ENCODE assay signal across 12 cellular contexts in the genomic region with DNA sequence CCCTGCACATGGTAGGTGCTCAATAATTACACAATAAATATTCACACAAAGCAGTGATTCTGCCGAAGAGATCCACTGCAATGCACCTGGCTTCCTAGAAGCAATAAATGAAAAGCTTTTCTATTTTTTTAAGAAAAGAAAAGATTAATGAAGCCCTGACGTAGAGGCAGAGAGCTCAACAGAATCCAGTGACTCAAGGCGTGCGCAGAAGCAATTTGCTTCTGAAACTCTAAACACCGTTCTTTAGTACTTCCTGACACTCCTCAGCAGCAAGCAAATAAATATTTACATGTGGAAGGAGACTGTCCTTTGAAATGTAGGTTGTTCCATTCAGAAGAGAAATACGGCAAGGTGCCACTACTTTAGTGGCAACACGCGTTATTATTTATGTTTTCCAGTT.
DNase-seq lines count a peak whose midpoint lies in the region; ATAC-seq and TF ChIP-seq lines count a peak whose summit lies in the region.
"Had no signal": no experiment of that assay in that cellular context is flagged by ENCODE, and none has a peak within 500 bp of the region (broad histone marks: within the 10 kb centered on the region; RNA-seq: fewer than 3 reads in every experiment).

No MANE protein-coding gene starts in this region.

- H3K4me1 ChIP-seq in mesodermal cell (ENCODE audit: control insufficient read depth, insufficient read depth, low read length, poor library complexity, severe bottlenecking): peaks cover 28% of the 10 kb centered on the region
- peaks cover 0 to 6% of the 10 kb centered on the region in 2 donors for H3K4me1 ChIP-seq in uterus

- intact Hi-C loops in dendritic cell treated with granulocyte-macrophage colony-stimulating factor and Interleukin-4, amounts not matched to agents 40 ng/mL and 50 ng/mL, for 4 days (cut with micrococcal nuclease): loop anchor here (10.0 kb wide), 1 partner anchor 146 kb away; no protein-coding TSS in a partner anchor
- intact Hi-C loops in uterus (cut with DNase I; ENCODE audit: low total_unique reads): no loop called here

- no peaks in the 10 kb centered on the region for H3K9me3 Mint-ChIP-seq in T-helper 2 cell treated with Interferon-gamma antibody and Interleukin-4, amounts not matched to agents 5 μg/mL and 100 μg/mL, for 36 hours
- no peaks in the 10 kb centered on the region for H3K9me3 Mint-ChIP-seq in dendritic cell treated with granulocyte-macrophage colony-stimulating factor and Interleukin-4, amounts not matched to agents 40 ng/mL and 50 ng/mL, for 4 days
- H3K9me3 Mint-ChIP-seq: naive thymus-derived CD8-positive, alpha-beta T cell; T-helper 1 cell treated with Interleukin-12 subunit alpha and Interleukin-12 subunit beta and Interleukin-4 antibody, amounts not matched to agents 30 μg/mL and 1 μg/mL, for 36 hours had no signal

- ATAC-seq in HG03280 (IDR thresholded peaks at IDR 0.05; ENCODE audit: unreplicated experiment): no peak

- no peak overlapping the region for H3K27ac Mint-ChIP-seq in T-helper 2 cell treated with Interferon-gamma antibody and Interleukin-4, amounts not matched to agents 5 μg/mL and 100 μg/mL, for 36 hours
- H3K27ac Mint-ChIP-seq in dendritic cell treated with granulocyte-macrophage colony-stimulating factor and Interleukin-4, amounts not matched to agents 40 ng/mL and 50 ng/mL, for 4 days: peak overlapping the region; percentile 73
- H3K27ac Mint-ChIP-seq: B cell; T-helper 1 cell treated with Interleukin-12 subunit alpha and Interleukin-12 subunit beta and Interleukin-4 antibody, amounts not matched to agents 30 μg/mL and 1 μg/mL, for 36 hours had no signal

- H3K36me3 Mint-ChIP-seq in T-helper 2 cell treated with Interferon-gamma antibody and Interleukin-4, amounts not matched to agents 5 μg/mL and 100 μg/mL, for 36 hours (ENCODE audit: low read depth): no peaks in the 10 kb centered on the region
- no peaks in the 10 kb centered on the region for H3K36me3 Mint-ChIP-seq in dendritic cell treated with granulocyte-macrophage colony-stimulating factor and Interleukin-4, amounts not matched to agents 40 ng/mL and 50 ng/mL, for 4 days (ENCODE audit: low read depth)
- H3K36me3 Mint-ChIP-seq: naive thymus-derived CD8-positive, alpha-beta T cell had no signal

- H3K4me3 ChIP-seq in mesodermal cell (ENCODE audit: extremely low read depth, insufficient read depth, low read length, poor library complexity, severe bottlenecking) (no peak overlapping the region), uterus (no peak overlapping the region)

- peak overlapping the region; percentile 12 for H3K4me3 Mint-ChIP-seq in T-helper 2 cell treated with Interferon-gamma antibody and Interleukin-4, amounts not matched to agents 5 μg/mL and 100 μg/mL, for 36 hours
- H3K4me3 Mint-ChIP-seq in dendritic cell treated with granulocyte-macrophage colony-stimulating factor and Interleukin-4, amounts not matched to agents 40 ng/mL and 50 ng/mL, for 4 days: no peak overlapping the region
- H3K4me3 Mint-ChIP-seq: B cell; T-helper 1 cell treated with Interleukin-12 subunit alpha and Interleukin-12 subunit beta and Interleukin-4 antibody, amounts not matched to agents 30 μg/mL and 1 μg/mL, for 36 hours had no signal

- H3K9me3 ChIP-seq in mesodermal cell (ENCODE audit: control insufficient read depth, low read length) (no peaks in the 10 kb centered on the region), uterus (no peaks in the 10 kb centered on the region)

- H3K27me3 Mint-ChIP-seq in T-helper 2 cell treated with Interferon-gamma antibody and Interleukin-4, amounts not matched to agents 5 μg/mL and 100 μg/mL, for 36 hours (ENCODE audit: low read depth): peaks cover 45% of the 10 kb centered on the region
- no peaks in the 10 kb centered on the region for H3K27me3 Mint-ChIP-seq in dendritic cell treated with granulocyte-macrophage colony-stimulating factor and Interleukin-4, amounts not matched to agents 40 ng/mL and 50 ng/mL, for 4 days

- no peak for TF ChIP-seq CTCF in uterus (IDR thresholded peaks at IDR 0.05)

- H3K4me1 Mint-ChIP-seq in T-helper 2 cell treated with Interferon-gamma antibody and Interleukin-4, amounts not matched to agents 5 μg/mL and 100 μg/mL, for 36 hours (ENCODE audit: low read depth): peaks cover 6% of the 10 kb centered on the region
- peaks cover 33% of the 10 kb centered on the region for H3K4me1 Mint-ChIP-seq in dendritic cell treated with granulocyte-macrophage colony-stimulating factor and Interleukin-4, amounts not matched to agents 40 ng/mL and 50 ng/mL, for 4 days (ENCODE audit: low read depth)

- H3K27ac ChIP-seq in mesodermal cell (ENCODE audit: low read depth, low read length, severe bottlenecking): peak overlapping the region; percentile 0
- H3K27ac ChIP-seq in uterus: peak overlapping the region; percentile 96

- no peak for DNase-seq in T-helper 2 cell treated with Interferon-gamma antibody and Interleukin-4, amounts not matched to agents 5 μg/mL and 100 μg/mL, for 36 hours (ENCODE audit: low spot score)
- DNase-seq in T-helper 2 cell (no peak), uterus (peak in 1 of 2 donors; percentile 54), AML-193 (lab: John Stamatoyannopoulos, UW) (no peak), HPDE6-E6E7 (ENCODE audit: extremely low spot score) (no peak)
- DNase-seq: naive thymus-derived CD8-positive, alpha-beta T cell; NCI-H226 had no signal

- H3K27me3 ChIP-seq in uterus: no peaks in the 10 kb centered on the region

- H3K36me3 ChIP-seq in mesodermal cell (ENCODE audit: control insufficient read depth, insufficient read depth, low read length) (no peaks in the 10 kb centered on the region), uterus (no peaks in the 10 kb centered on the region)

- WGBS in mesodermal cell (ENCODE audit: insufficient coverage in 2 of 2), 2 experiments: 40 to 53% methylated on average over 6 of the region's 8 CpGs

- peak in 1 of 2 donors; percentile 53 for TF ChIP-seq POLR2A in uterus (IDR thresholded peaks at IDR 0.05)
